Comparison of ENCODE assay signal across 9 cellular contexts in the genomic region with DNA sequence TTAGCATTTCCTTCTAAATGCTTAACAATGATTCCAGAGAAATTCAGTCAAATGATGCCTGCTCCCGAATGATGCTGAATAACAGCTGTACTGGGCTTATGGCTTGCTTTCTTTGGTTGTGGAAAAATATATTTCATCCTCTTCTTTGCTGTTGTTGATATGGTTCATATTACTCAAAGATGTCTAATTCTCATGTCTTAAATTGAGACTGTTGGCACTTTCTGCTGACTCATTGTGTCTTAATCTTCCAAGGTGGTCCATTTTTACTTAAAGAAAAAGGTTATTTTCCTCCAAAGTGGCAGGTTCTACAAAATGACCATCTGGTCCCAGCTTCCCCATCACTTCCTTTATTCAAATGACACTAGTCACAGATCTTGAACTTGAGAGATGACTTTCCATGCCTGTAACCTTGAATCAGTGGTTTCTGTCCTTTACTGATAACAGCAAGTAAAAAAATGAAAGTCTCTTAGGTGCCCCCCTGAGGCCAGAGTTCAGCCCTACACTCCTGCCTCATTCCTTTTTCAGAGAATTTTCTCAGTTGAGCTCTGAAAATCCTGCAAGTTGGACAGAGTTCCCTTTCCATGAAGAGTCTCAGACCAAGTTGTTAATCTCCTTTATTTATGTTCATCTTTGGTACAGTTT. TPM values are rescaled to one million over a fixed set of nuclear protein-coding genes. Genes with fewer than 3 reads are reported as not detected.
DNase-seq lines count a peak whose midpoint lies in the region; FAIRE-seq and TF ChIP-seq lines count a peak whose summit lies in the region.
"Had no signal": no experiment of that assay in that cellular context is flagged by ENCODE, and none has a peak within 500 bp of the region (broad histone marks: within the 10 kb centered on the region; RNA-seq: fewer than 3 reads in every experiment).

No MANE protein-coding gene starts in this region.

- H3K79me1 ChIP-seq in H1 (ENCODE audit: low read depth, low read length) (no peaks in the 10 kb centered on the region), neuronal stem cell (ENCODE audit: low read depth, low read length) (no peaks in the 10 kb centered on the region)

- H3K9me3 ChIP-seq in GM23248 (ENCODE audit: low read depth) (no peaks in the 10 kb centered on the region), H1 (ENCODE audit: insufficient read depth in 2 of 2, low read depth in 1 of 2, low read length in 1 of 2) (no peaks in the 10 kb centered on the region), neuronal stem cell (replicated peaks in 1 of 2; ENCODE audit: control insufficient read depth in 2 of 2, insufficient read depth in 1 of 2, low read depth in 1 of 2, low read length in 2 of 2) (no peaks in the 10 kb centered on the region), prostate gland (no peaks in the 10 kb centered on the region)

- H3K36me3 ChIP-seq in GM23248 (ENCODE audit: low read depth) (no peaks in the 10 kb centered on the region), H1 (ENCODE audit: control insufficient read depth in 2 of 4, insufficient read depth in 4 of 4, low read length in 3 of 4) (no peaks in the 10 kb centered on the region), neuronal stem cell (replicated peaks in 1 of 2; ENCODE audit: control insufficient read depth in 2 of 2, insufficient read depth in 2 of 2, low read length in 2 of 2) (no peaks in the 10 kb centered on the region), prostate gland (no peaks in the 10 kb centered on the region)

- H2BK12ac ChIP-seq in H1 (ENCODE audit: low read depth, low read length) (no peak overlapping the region), neuronal stem cell (ENCODE audit: low read length) (no peak overlapping the region)

- H2BK5ac ChIP-seq in H1 (ENCODE audit: low read depth, low read length) (no peak overlapping the region), neuronal stem cell (ENCODE audit: low read length) (no peak overlapping the region)

- H3K27ac ChIP-seq in GM23248 (no peak overlapping the region), H1 (ENCODE audit: low read depth, low read length) (no peak overlapping the region), neuronal stem cell (replicated peaks; ENCODE audit: low read length) (no peak overlapping the region), prostate gland (no peak overlapping the region)

- no peak overlapping the region for H3K23ac ChIP-seq in H1 (ENCODE audit: insufficient read length)
- no peak overlapping the region for H3K23ac ChIP-seq in neuronal stem cell (ENCODE audit: low read depth, low read length, poor library complexity)

- in situ Hi-C loops in GM23248 (cut with MboI): no loop called here

- H3K4me2 ChIP-seq in GM23248 (ENCODE audit: unreplicated experiment): no peak overlapping the region
- no peak overlapping the region for H3K4me2 ChIP-seq in H1 (ENCODE audit: insufficient read depth in 1 of 2, low read depth in 2 of 2, low read length in 2 of 2)
- H3K4me2 ChIP-seq in neuronal stem cell (ENCODE audit: insufficient read depth, low read length, poor library complexity, severe bottlenecking): no peak overlapping the region

- no peak overlapping the region for H2BK20ac ChIP-seq in H1 (ENCODE audit: low read length)

- H3K4me1 ChIP-seq in GM23248 (ENCODE audit: insufficient read depth) (no peaks in the 10 kb centered on the region), H1 (replicated peaks in 1 of 4; ENCODE audit: control insufficient read depth in 3 of 4, insufficient read depth in 4 of 4, low read length in 3 of 4) (no peaks in the 10 kb centered on the region; a peak in 1 of 7 replicates), neuronal stem cell (ENCODE audit: control insufficient read depth in 2 of 2, insufficient read depth in 1 of 2, low read depth in 1 of 2, low read length in 2 of 2) (no peaks in the 10 kb centered on the region), prostate gland (replicated peaks) (no peaks in the 10 kb centered on the region)

- TF ChIP-seq RAD21 in H1 (IDR thresholded peaks at IDR 0.05 in 1 of 2, conservative IDR thresholded peaks at IDR 0.05 in 1 of 2; ENCODE audit: low read depth in 2 of 2, low read length in 2 of 2): peak; percentile 63 to 71

- H2BK15ac ChIP-seq in H1 (ENCODE audit: low read length) (no peak overlapping the region), neuronal stem cell (ENCODE audit: low read length) (no peak overlapping the region)

- H2AK5ac ChIP-seq in H1 (ENCODE audit: low read depth, low read length): no peak overlapping the region
- no peak overlapping the region for H2AK5ac ChIP-seq in neuronal stem cell (ENCODE audit: low read depth, low read length)

- peaks cover 36% of the 10 kb centered on the region for H3K27me3 ChIP-seq in GM23248 (replicated peaks; ENCODE audit: insufficient read depth)
- H3K27me3 ChIP-seq in H1 (replicated peaks in 1 of 4; ENCODE audit: control insufficient read depth in 3 of 4, extremely low read depth in 1 of 4, insufficient read depth in 3 of 4, low read length in 3 of 4): no peaks in the 10 kb centered on the region
- peaks cover 0 to 2% (median 0%) of the 10 kb centered on the region in 3 experiments for H3K27me3 ChIP-seq in neuronal stem cell (ENCODE audit: control insufficient read depth in 3 of 3, insufficient read depth in 3 of 3, low read depth in 1 of 3, low read length in 3 of 3)
- H3K27me3 ChIP-seq in prostate gland (replicated peaks; ENCODE audit: insufficient read depth): no peaks in the 10 kb centered on the region

- DNase-seq in AG09319 (ENCODE audit: extremely low read depth, low read depth) (no peak), GM23248 (peak; percentile 6), NCI-H748 (lab: John Stamatoyannopoulos, UW; ENCODE audit: unreplicated experiment) (peak; percentile 44), H1 (ENCODE audit: low read depth in 1 of 2, low spot score in 2 of 2) (no peak), foreskin melanocyte (no peak), putamen (ENCODE audit: low spot score) (no peak), neuronal stem cell (ENCODE audit: low spot score) (no peak), prostate gland (ENCODE audit: low spot score) (no peak)

- H4K8ac ChIP-seq in H1 (ENCODE audit: extremely low read depth, insufficient read depth, low read length): no peak overlapping the region
- H4K8ac ChIP-seq in neuronal stem cell (ENCODE audit: low read depth, low read length): no peak overlapping the region

- no peak overlapping the region for H3K9ac ChIP-seq in GM23248
- H3K9ac ChIP-seq in H1 (replicated peaks in 1 of 4; ENCODE audit: extremely low read depth in 1 of 4, low read depth in 3 of 4, low read length in 3 of 4): no peak overlapping the region
- H3K9ac ChIP-seq in neuronal stem cell (ENCODE audit: low read depth, low read length, poor library complexity): no peak overlapping the region

- TF ChIP-seq CTCF in AG09319 (IDR thresholded peaks at IDR 0.05; ENCODE audit: low read depth, low read length): peak; percentile 30
- TF ChIP-seq CTCF in H1 (IDR thresholded peaks at IDR 0.05; ENCODE audit: control extremely low read depth in 1 of 3, insufficient read depth in 1 of 3, low read depth in 1 of 3, low read length in 3 of 3): peak in 2 of 3 experiments; percentile 58 to 60; a peak in 3 of 4 replicates
- TF ChIP-seq CTCF in prostate gland (IDR thresholded peaks at IDR 0.05): no peak

- WGBS in GM23248 (ENCODE audit: low coverage in 1 of 2, low lambda C conversion rate in 2 of 2, missing lambda C conversion rate in 2 of 2), 2 experiments: 6 to 17% methylated on average over 1 of the region's 1 CpG
- WGBS in H1 (ENCODE audit: extremely low coverage in 1 of 2, insufficient coverage in 1 of 2, insufficient read length in 1 of 2, insufficient replicate concordance in 2 of 2, low coverage in 1 of 2, low lambda C conversion rate in 2 of 2, missing lambda C conversion rate in 1 of 2), 2 experiments: 95% methylated on average over 1 of the region's 1 CpG; no CpG with 5 or more reads in 1 of the 2 experiments
- no CpG with 5 or more reads among the region's 1 CpG for WGBS in neuronal stem cell (ENCODE audit: extremely low coverage in 2 of 2, insufficient read length in 2 of 2, insufficient replicate concordance in 1 of 2), 2 donors
- WGBS in prostate gland: 76% methylated on average over 1 of the region's 1 CpG

- H3K9me2 ChIP-seq in GM23248 (ENCODE audit: insufficient read depth): no peaks in the 10 kb centered on the region

- intact Hi-C loops in prostate gland (cut with DNase I): no loop called here

- H3K18ac ChIP-seq in H1 (ENCODE audit: extremely low read depth, low read length): no peak overlapping the region
- H3K18ac ChIP-seq in neuronal stem cell (ENCODE audit: low read length): no peak overlapping the region

- H2AFZ ChIP-seq in GM23248: no peak overlapping the region
- 0 out of 2 replicates have a peak overlapping the region, but pooled peaks have one; percentile 52 for H2AFZ ChIP-seq in H1 (ENCODE audit: low read length)
- H2AFZ ChIP-seq in neuronal stem cell (ENCODE audit: low read length): no peak overlapping the region

- H3K79me2 ChIP-seq in GM23248 (ENCODE audit: insufficient read depth) (no peaks in the 10 kb centered on the region), H1 (ENCODE audit: control insufficient read depth in 1 of 2, insufficient read depth in 2 of 2, low read length in 2 of 2) (no peaks in the 10 kb centered on the region)

- no peaks in the 10 kb centered on the region for H3K23me2 ChIP-seq in H1 (ENCODE audit: low read depth, low read length)

- TF ChIP-seq POLR2A in H1 (IDR thresholded peaks at IDR 0.05; ENCODE audit: control extremely low read depth in 1 of 2, low read depth in 2 of 2, low read length in 2 of 2) (no peak), prostate gland (IDR thresholded peaks at IDR 0.05) (no peak)

- H4K91ac ChIP-seq in H1 (replicated peaks; ENCODE audit: insufficient read length, low read length) (no peak overlapping the region), neuronal stem cell (ENCODE audit: low read depth, low read length, poor library complexity) (no peak overlapping the region)

- H3K56ac ChIP-seq in H1 (replicated peaks; ENCODE audit: insufficient read length, low read depth, low read length): no peak overlapping the region

- no peak overlapping the region for H3K4me3 ChIP-seq in GM23248
- no peak overlapping the region for H3K4me3 ChIP-seq in H1 (ENCODE audit: extremely low read depth in 1 of 4, insufficient read depth in 2 of 4, low read depth in 3 of 4, low read length in 4 of 4)
- H3K4me3 ChIP-seq in neuronal stem cell (ENCODE audit: low read length in 2 of 2): no peak overlapping the region
- no peak overlapping the region for H3K4me3 ChIP-seq in prostate gland

- H3K14ac ChIP-seq in H1 (ENCODE audit: insufficient read length) (no peak overlapping the region), neuronal stem cell (ENCODE audit: low read length) (no peak overlapping the region)

- no peaks in the 10 kb centered on the region for H4K20me1 ChIP-seq in GM23248 (ENCODE audit: insufficient read depth)
- H4K20me1 ChIP-seq in H1 (replicated peaks in 1 of 2; ENCODE audit: control insufficient read depth in 1 of 2, insufficient read depth in 2 of 2, low read length in 2 of 2): no peaks in the 10 kb centered on the region

- H2BK120ac ChIP-seq in H1 (replicated peaks; ENCODE audit: low read depth, low read length) (no peak overlapping the region), neuronal stem cell (ENCODE audit: low read depth, low read length) (no peak overlapping the region)

- no peak overlapping the region for H4K5ac ChIP-seq in H1 (ENCODE audit: insufficient read length, low read depth, low read length)

- H3K4ac ChIP-seq in H1 (replicated peaks; ENCODE audit: insufficient read length, low read depth, low read length) (no peak overlapping the region), neuronal stem cell (ENCODE audit: low read length) (no peak overlapping the region)

- FAIRE-seq in H1 (lab: Jason Lieb, UNC): peak; percentile 79
- FAIRE-seq: colon had no signal

- no peak for TF ChIP-seq EP300 in H1 (IDR thresholded peaks at IDR 0.05; ENCODE audit: borderline replicate concordance in 1 of 2, low read depth in 2 of 2, low read length in 2 of 2)

- CTCF ChIA-PET in H1 (lab: Charles Lee; ENCODE audit: partially characterized antibody): interaction anchor here (0.6 to 2.9 kb wide), 41 partner anchors 8 to 608 kb away, joined by 3 to 15 read pairs (median 4); no protein-coding TSS in a partner anchor

- H3F3A ChIP-seq in GM23248 (ENCODE audit: insufficient read depth): no peaks in the 10 kb centered on the region

- POLR2A ChIA-PET in H1 (lab: Charles Lee; ENCODE audit: partially characterized antibody): no interaction called here

RNA-seq across cellular contexts. Expression of gene SNAP25, which starts 6.9 kb away (rescaled TPM):
- total RNA-seq in GM23248 (2014; rRNA removed; shearing (Covaris generic)): not detected in 2 replicates
- 0.09 TPM in 1 of 2 replicates, not detected in the other for polyA plus RNA-seq in GM23248 (2016; fragmentation: Nextera tagmentation; extraction: Ambion mirVana)
- total RNA-seq in H1 (2021; fragmentation: NEBNext Ultra II Directional; extraction: Animal tissue kit (Norgen Biotek cat#: 25700)): 0.52 and 0.69 TPM in 2 replicates
- 0.30 and 0.51 TPM in 2 replicates for polyA plus RNA-seq in H1 (2011; rRNA removed)
- polyA plus RNA-seq in H1 (2011; cell fraction: cytosol; rRNA removed): 0.56 TPM
- 0.54 TPM for polyA plus RNA-seq in H1 (2011; cell fraction: nucleus; rRNA removed)
- 0.36 to 0.67 TPM (median 0.53 TPM) in 4 replicates for polyA plus RNA-seq in H1 (2012, experiment 1 of 2)
- not detected for polyA plus RNA-seq in H1 (2012, experiment 2 of 2)
- 0.47 TPM for polyA plus RNA-seq in H1 (2013, experiment 1 of 2)
- 0.42 TPM for polyA plus RNA-seq in H1 (2013, experiment 2 of 2)
- 0.25 and 1.4 TPM in 2 replicates for polyA minus RNA-seq in H1 (2011; rRNA and poly(A)+ RNA removed)
- polyA minus RNA-seq in H1 (2011; cell fraction: cytosol; rRNA and poly(A)+ RNA removed): not detected
- 1.1 TPM for polyA minus RNA-seq in H1 (2011; cell fraction: nucleus; rRNA and poly(A)+ RNA removed)
- 0.86 TPM for polyA plus RNA-seq in neuronal stem cell (2013, experiment 1 of 2)
- polyA plus RNA-seq in neuronal stem cell (2013, experiment 2 of 2): 0.68 TPM
- 1 to 10 TPM; 2.1 to 10.0 TPM for total RNA-seq in prostate gland

Comparison
In these comparisons a context has a peak if more than half of its experiments do, and no peak if none do; other contexts are left out.
1. DNase-seq: peak in GM23248 (single experiment) and NCI-H748 (single experiment); none in AG09319 (single experiment), H1 (0 of 2), foreskin melanocyte (single experiment), putamen (single experiment), neuronal stem cell (single experiment) and prostate gland (single experiment).
2. CTCF ChIP-seq: peak in AG09319 (single experiment) and H1 (2 of 3); none in prostate gland (0 of 4).